Comparison of ENCODE assay signal across 8 cellular contexts in genomic region chrX:148530464-148531077, GRCh38. TPM values are rescaled to one million over a fixed set of nuclear protein-coding genes. Genes with fewer than 3 reads are reported as not detected.
DNase-seq lines count a peak whose midpoint lies in the region; ATAC-seq and TF ChIP-seq lines count a peak whose summit lies in the region.

No MANE protein-coding gene starts in this region.

- no peak overlapping the region for H3K4me3 ChIP-seq in heart right ventricle
- no peak overlapping the region for H3K4me3 ChIP-seq in tibial artery

- H3K27ac ChIP-seq in heart right ventricle (no peak overlapping the region), tibial artery (no peak overlapping the region)

- intact Hi-C loops in heart right ventricle (cut with DNase I) (no loop called here), cardiac septum (cut with DNase I) (no loop called here), tibial artery (cut with DNase I; ENCODE audit: low total_unique reads) (no loop called here)

- H3K4me1 ChIP-seq in heart right ventricle (no peaks in the 10 kb centered on the region), tibial artery (no peaks in the 10 kb centered on the region)

- H3K36me3 ChIP-seq in heart right ventricle (no peaks in the 10 kb centered on the region), tibial artery (no peaks in the 10 kb centered on the region)

- no peaks in the 10 kb centered on the region for H3K27me3 ChIP-seq in heart right ventricle
- no peaks in the 10 kb centered on the region for H3K27me3 ChIP-seq in tibial artery

- TF ChIP-seq CTCF in heart right ventricle (IDR thresholded peaks at IDR 0.05) (peak; percentile 18 to 71 (median 54)), tibial artery (IDR thresholded peaks at IDR 0.05) (peak; percentile 21 to 40)

- TF ChIP-seq POLR2A in erythroblast (IDR thresholded peaks at IDR 0.05; ENCODE audit: low read length): no peak

- ATAC-seq in heart right ventricle (no peak), GM19324 (IDR thresholded peaks at IDR 0.05; ENCODE audit: low FRiP score, unreplicated experiment) (no peak)

- 17 to 21% methylated on average over 2 of the region's 2 CpGs for WGBS in heart right ventricle, 2 donors

- no peaks in the 10 kb centered on the region for H3K9me3 ChIP-seq in heart right ventricle
- no peaks in the 10 kb centered on the region for H3K9me3 ChIP-seq in tibial artery

- no peak for DNase-seq in heart right ventricle
- no peak for DNase-seq in cardiac septum (ENCODE audit: low spot score)
- peak; percentile 0 for DNase-seq in NCI-H460 (ENCODE audit: extremely low read depth, low read depth)
- peak; percentile 23 to 38 for DNase-seq in erythroblast (lab: John Stamatoyannopoulos, UW)
- no peak for DNase-seq in tibial artery
- DNase-seq in germinal center (ENCODE audit: low spot score): no peak
- DNase-seq in activated CD8-positive, alpha-beta memory T cell treated with anti-CD3 and anti-CD28 coated beads for 24 hours: no peak

RNA-seq across cellular contexts. Expression of gene AFF2, which starts 30.2 kb away (rescaled TPM):
- total RNA-seq in heart right ventricle (under 1 TPM in 9 of 10 donors, not detected in 1; 0.11 to 0.59 (median 0.22) TPM), cardiac septum (0.67 TPM)
- under 1 TPM in 1 of 2 donors, not detected in 1; 0.01 TPM for polyA plus RNA-seq in heart right ventricle
- not detected in 2 replicates for total RNA-seq in NCI-H460 (2014; rRNA removed; shearing (Covaris generic))
- not detected in 2 replicates for polyA plus RNA-seq in NCI-H460 (2014; cell fraction: nucleus; rRNA removed)

Comparison
In these comparisons a context has a peak if more than half of its experiments do, and no peak if none do; other contexts are left out.
1. DNase-seq: peak in NCI-H460 (single experiment) and erythroblast (2 of 2); none in heart right ventricle (0 of 2), cardiac septum (single experiment), tibial artery (0 of 2), germinal center (single experiment) and activated CD8-positive, alpha-beta memory T cell treated with anti-CD3 and anti-CD28 coated beads for 24 hours (single experiment).